Comparison of ENCODE assay signal across 31 cellular contexts in genomic region chr18:21858544-21858943, GRCh38.
"Had no signal": no experiment of that assay in that cellular context is flagged by ENCODE, and none has a peak within 500 bp of the region (broad histone marks: within the 10 kb centered on the region; RNA-seq: fewer than 3 reads in every experiment).

No MANE protein-coding gene starts in this region.

- ATAC-seq: activated CD4-positive, alpha-beta T cell treated with anti-CD3 and anti-CD28 coated beads for 36 hours; activated CD8-positive, alpha-beta memory T cell treated with anti-CD3 and anti-CD28 coated beads, Interleukin-2, amount 10 ng/mL, durations not matched to agents 7 days and 5 days; activated CD8-positive, alpha-beta T cell treated with anti-CD3 and anti-CD28 coated beads, Interleukin-2, amount 10 ng/mL, durations not matched to agents 7 days and 5 days; activated naive CD8-positive, alpha-beta T cell treated with anti-CD3 and anti-CD28 coated beads, Interleukin-2, amount 50 U/mL, for 24 hours; body of pancreas; effector memory CD8-positive, alpha-beta T cell; foreskin keratinocyte; gastrocnemius medialis; heart left ventricle; T-helper 17 cell had no signal

- DNase-seq: activated CD4-positive, alpha-beta memory T cell treated with anti-CD3 and anti-CD28 coated beads for 36 hours; activated CD4-positive, alpha-beta T cell treated with anti-CD3 and anti-CD28 coated beads for 36 hours; activated CD4-positive, alpha-beta T cell treated with anti-CD3 and anti-CD28 coated beads, Interleukin-2, amount 10 ng/mL, durations not matched to agents 24 days and 14 days; activated CD4-positive, CD25-positive, alpha-beta regulatory T cell treated with anti-CD3 and anti-CD28 coated beads, Interleukin-2, amount 50 U/mL, for 72 hours; activated CD8-positive, alpha-beta memory T cell treated with anti-CD3 and anti-CD28 coated beads, Interleukin-2, amount 10 ng/mL, durations not matched to agents 7 days and 5 days; activated CD8-positive, alpha-beta memory T cell treated with anti-CD3 and anti-CD28 coated beads, Interleukin-2, amount 50 U/mL, for 4 hours; activated CD8-positive, alpha-beta T cell treated with anti-CD3 and anti-CD28 coated beads, Interleukin-2, amount 10 ng/mL, durations not matched to agents 7 days and 5 days; activated effector memory CD4-positive, alpha-beta T cell treated with anti-CD3 and anti-CD28 coated beads, Interleukin-2, amount 50 U/mL, for 16 hours; activated naive CD4-positive, alpha-beta T cell treated with anti-CD3 and anti-CD28 coated beads for 36 hours; activated naive CD8-positive, alpha-beta T cell treated with anti-CD3 and anti-CD28 coated beads for 36 hours; activated naive CD8-positive, alpha-beta T cell treated with anti-CD3 and anti-CD28 coated beads, Interleukin-2, amount 50 U/mL, for 24 hours; activated T-cell treated with anti-CD3 and anti-CD28 coated beads, Interleukin-2, amount 50 U/mL, for 1 hour; activated T-cell treated with anti-CD3 and anti-CD28 coated beads, Interleukin-2, amount 50 U/mL, for 48 hours; adrenal gland; amygdala; aorta; body of pancreas; caudate nucleus; cortex of kidney; dermis blood vessel endothelial cell; effector CD4-positive, alpha-beta T cell; effector memory CD8-positive, alpha-beta T cell; erythroblast; foreskin keratinocyte; gastrocnemius medialis; glutamatergic neuron; heart left ventricle; T-helper 17 cell; T1000; WERI-Rb-1 had no signal

- H3K4me1 ChIP-seq: adrenal gland, body of pancreas, esophagus muscularis mucosa, foreskin keratinocyte, gastrocnemius medialis had no signal

- H3K27ac ChIP-seq: adrenal gland, body of pancreas, esophagus muscularis mucosa, foreskin keratinocyte, gastrocnemius medialis, heart left ventricle, WERI-Rb-1 had no signal

- H3K27me3 ChIP-seq: adrenal gland, body of pancreas, esophagus muscularis mucosa, foreskin keratinocyte, gastrocnemius medialis, heart left ventricle had no signal

- H3K9me3 ChIP-seq: body of pancreas, esophagus muscularis mucosa, gastrocnemius medialis, heart left ventricle had no signal

- H3K4me3 ChIP-seq: adrenal gland, body of pancreas, esophagus muscularis mucosa, gastrocnemius medialis, heart left ventricle had no signal
